ENCODE assay signal across 1 cellular context in genomic region chr12:62256408-62257079, GRCh38.
TF ChIP-seq lines count a peak whose summit lies in the region.

No MANE protein-coding gene starts in this region.

TF ChIP-seq in K562, 482 proteins besides CTCF, POLR2A, EP300 and RAD21 (continued from another document and continues in another):
- TF ChIP-seq ZNF280A (IDR thresholded peaks at IDR 0.05; ENCODE audit: low read depth, partially characterized antibody): no peak
- TF ChIP-seq HSF4 (CRISPR knock-in tag; IDR thresholded peaks at IDR 0.05; ENCODE audit: borderline replicate concordance): no peak
- no peak for TF ChIP-seq ZNF165 (CRISPR knock-in tag; IDR thresholded peaks at IDR 0.05; ENCODE audit: borderline replicate concordance)
- TF ChIP-seq HNRNPL (IDR thresholded peaks at IDR 0.05; ENCODE audit: low read depth, low read length): no peak
- no peak for TF ChIP-seq MGA (IDR thresholded peaks at IDR 0.05)
- no peak for TF ChIP-seq CREB3L1 (IDR thresholded peaks at IDR 0.05; ENCODE audit: borderline replicate concordance, low read depth)
- no peak for TF ChIP-seq PHB (CRISPR knock-in tag; IDR thresholded peaks at IDR 0.05)
- TF ChIP-seq CTCFL (IDR thresholded peaks at IDR 0.05; ENCODE audit: borderline replicate concordance, insufficient read depth, low read depth, low read length, poor library complexity, severe bottlenecking): no peak
- TF ChIP-seq MED1 (CRISPR knock-in tag; IDR thresholded peaks at IDR 0.05; ENCODE audit: borderline replicate concordance): no peak
- no peak for TF ChIP-seq JUN (IDR thresholded peaks at IDR 0.05; ENCODE audit: borderline replicate concordance, low read depth, low read length)
- TF ChIP-seq JUN (CRISPR knock-in tag; IDR thresholded peaks at IDR 0.05; ENCODE audit: borderline replicate concordance): no peak
- TF ChIP-seq CREM (IDR thresholded peaks at IDR 0.05; ENCODE audit: low read depth): no peak
- TF ChIP-seq EZH2 (IDR thresholded peaks at IDR 0.05; ENCODE audit: borderline replicate concordance, low read depth, low read length): no peak
- no peak for TF ChIP-seq ESRRB (CRISPR knock-in tag; IDR thresholded peaks at IDR 0.05; ENCODE audit: borderline replicate concordance)
- no peak for TF ChIP-seq RBM34 (IDR thresholded peaks at IDR 0.05; ENCODE audit: borderline replicate concordance, insufficient read depth, low read length)
- no peak for TF ChIP-seq XRCC4 (IDR thresholded peaks at IDR 0.05; ENCODE audit: extremely low read depth, insufficient read depth, insufficient read length)
- 0 out of 2 replicates have a peak, but pooled peaks have one; percentile 14 for TF ChIP-seq CHAMP1 (IDR thresholded peaks at IDR 0.05)
- TF ChIP-seq NELFE (IDR thresholded peaks at IDR 0.05; ENCODE audit: insufficient read depth, insufficient read length): no peak
- TF ChIP-seq BRD9 (IDR thresholded peaks at IDR 0.05; ENCODE audit: low read depth, partially characterized antibody): peak; percentile 44
- no peak for TF ChIP-seq TCFL5 (CRISPR knock-in tag; conservative IDR thresholded peaks at IDR 0.05)
- TF ChIP-seq ZNF75A (CRISPR knock-in tag; IDR thresholded peaks at IDR 0.05): no peak
- no peak for TF ChIP-seq ZNF224 (CRISPR knock-in tag; IDR thresholded peaks at IDR 0.05)
- TF ChIP-seq HEY1 (CRISPR knock-in tag; IDR thresholded peaks at IDR 0.05; ENCODE audit: borderline replicate concordance): no peak
- peak; percentile 45; the same call in 1 of the 2 replicates for TF ChIP-seq JUND (IDR thresholded peaks at IDR 0.05; ENCODE audit: borderline replicate concordance, low read depth, low read length)
- no peak for TF ChIP-seq JUND (tag; IDR thresholded peaks at IDR 0.05; ENCODE audit: borderline replicate concordance, low read depth, low read length)
- no peak for TF ChIP-seq DEAF1 (CRISPR knock-in tag; IDR thresholded peaks at IDR 0.05)
- TF ChIP-seq ATF3 (IDR thresholded peaks at IDR 0.05): 0 out of 2 replicates have a peak, but pooled peaks have one; percentile 7
- TF ChIP-seq ATF3 (CRISPR knock-in tag; conservative IDR thresholded peaks at IDR 0.05): no peak
- TF ChIP-seq HMBOX1 (IDR thresholded peaks at IDR 0.05): peak; percentile 71; the same call in 1 of the 2 replicates
